Comparison of ENCODE assay signal across 14 cellular contexts in the genomic region with DNA sequence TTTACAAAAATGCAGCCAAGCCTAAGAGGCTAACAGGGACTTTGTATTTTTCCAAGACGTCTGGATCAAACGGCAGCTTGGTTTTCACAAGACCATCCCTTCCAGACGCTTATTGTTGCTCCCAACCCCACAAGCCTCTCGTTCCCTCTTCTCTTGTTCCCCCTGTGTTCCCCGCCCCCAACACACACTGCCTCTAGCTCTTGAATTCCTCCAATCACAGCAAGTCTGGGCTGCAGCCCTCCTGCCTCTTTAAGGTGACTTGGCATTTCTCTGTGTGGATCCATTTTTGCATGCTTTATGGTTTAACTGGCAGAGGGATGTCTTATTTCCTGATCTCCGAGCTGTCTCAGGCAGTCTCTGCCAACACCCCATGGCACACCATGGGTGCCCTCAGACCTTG.
DNase-seq lines count a peak whose midpoint lies in the region; ATAC-seq, FAIRE-seq and TF ChIP-seq lines count a peak whose summit lies in the region.
"Had no signal": no experiment of that assay in that cellular context is flagged by ENCODE, and none has a peak within 500 bp of the region (broad histone marks: within the 10 kb centered on the region; RNA-seq: fewer than 3 reads in every experiment).

No MANE protein-coding gene starts in this region.

- H3K79me2 ChIP-seq in ACC112 (ENCODE audit: control insufficient read depth, insufficient read depth, low read length, unreplicated experiment) (no peaks in the 10 kb centered on the region), keratinocyte (ENCODE audit: control insufficient read depth, insufficient read depth, low read length) (no peaks in the 10 kb centered on the region)

- peaks cover 65% of the 10 kb centered on the region for H3K4me1 ChIP-seq in ACC112 (ENCODE audit: control insufficient read depth, insufficient read depth, low read length, unreplicated experiment)
- H3K4me1 ChIP-seq in IMR-90 (ENCODE audit: control insufficient read depth, insufficient read depth, low read length), result peaks cover 26% of the 10 kb centered on the region
- peaks cover 63% of the 10 kb centered on the region for H3K4me1 ChIP-seq in keratinocyte (ENCODE audit: control insufficient read depth, extremely low read depth, insufficient read depth, low read length)

- peak overlapping the region; percentile 84; the same call in 1 of the 2 replicates for H2AK5ac ChIP-seq in IMR-90 (ENCODE audit: low read depth, low read length)

- no peak for TF ChIP-seq POLR2A in IMR-90 (IDR thresholded peaks at IDR 0.05; ENCODE audit: low read depth, low read length)

- H3K4me3 Mint-ChIP-seq in chondrocyte (ENCODE audit: unreplicated experiment), result peak overlapping the region; percentile 26
- H3K4me3 Mint-ChIP-seq: activated T-cell treated with anti-CD3 and anti-CD28 coated beads, Interleukin-2, amount 50 U/mL, for 24 hours; brain had no signal

- CTCF ChIA-PET in IMR-90 (lab: Yijun Ruan, JAX), result interaction anchor here (0.7 kb wide), 1 partner anchor 13 kb away, joined by 3 read pairs; no protein-coding TSS in a partner anchor

- H3K36me3 ChIP-seq in ACC112 (ENCODE audit: insufficient read depth, low read length), result no peaks in the 10 kb centered on the region
- no peaks in the 10 kb centered on the region for H3K36me3 ChIP-seq in IMR-90 (ENCODE audit: control insufficient read depth, insufficient read depth, low read length)
- no peaks in the 10 kb centered on the region for H3K36me3 ChIP-seq in keratinocyte (ENCODE audit: control insufficient read depth in 2 of 2, extremely low read depth in 1 of 2, insufficient read depth in 2 of 2, low read length in 2 of 2)

- in situ Hi-C loops in IMR-90 (cut with MboI; ENCODE audit: low sequenced_read_pairs), result no loop called here

- peak overlapping the region; percentile 89 to 94; a peak in 3 of 4 replicates for H4K8ac ChIP-seq in IMR-90 (ENCODE audit: low read depth in 2 of 2, low read length in 2 of 2)

- peak; percentile 74 for FAIRE-seq in keratinocyte (lab: Jason Lieb, UNC)

- BruUV-seq in IMR-90 (replicated peaks; lab: Mats Ljungman, UMichigan), result no TSS peak

- H3K27me3 Mint-ChIP-seq in chondrocyte (ENCODE audit: low read depth), result no peaks in the 10 kb centered on the region

- intact Hi-C loops in IMR-90 (cut with micrococcal nuclease), result loop anchor here (5.0 to 10.0 kb wide), 2 partner anchors 181 to 248 kb away; a partner anchor contains a TSS

- no peak overlapping the region for H3K4me3 ChIP-seq in ACC112 (ENCODE audit: low read depth, low read length)
- no peak overlapping the region for H3K4me3 ChIP-seq in IMR-90 (ENCODE audit: insufficient read depth, low read depth, low read length)
- H3K4me3 ChIP-seq in keratinocyte (ENCODE audit: control insufficient read depth in 2 of 3, extremely low read depth in 1 of 3, insufficient read depth in 2 of 3, low read depth in 1 of 3, low read length in 3 of 3), result no peak overlapping the region

- peak overlapping the region; percentile 58; the same call in 1 of the 2 replicates for H3K56ac ChIP-seq in IMR-90 (ENCODE audit: extremely low read depth, insufficient read depth, low read length)

- H4K5ac ChIP-seq in IMR-90 (ENCODE audit: low read depth, low read length), result peak overlapping the region; percentile 73

- peak overlapping the region; percentile 87 for H3K27ac ChIP-seq in ACC112 (ENCODE audit: low read depth, low read length)
- H3K27ac ChIP-seq in IMR-90 (ENCODE audit: insufficient read depth, low read length), result peak overlapping the region; percentile 59
- H3K27ac ChIP-seq in keratinocyte (ENCODE audit: control insufficient read depth, insufficient read depth, low read length), result peak overlapping the region; percentile 75

- peaks cover 19% of the 10 kb centered on the region; the same call in 1 of the 2 replicates for H3K9me1 ChIP-seq in IMR-90 (ENCODE audit: insufficient read depth, low read length)
- H3K9me1 ChIP-seq in keratinocyte (ENCODE audit: control insufficient read depth, extremely low read depth, insufficient read depth, low read length), result no peaks in the 10 kb centered on the region

- no peak for TF ChIP-seq RAD21 in IMR-90 (IDR thresholded peaks at IDR 0.05; ENCODE audit: low read length)

- no peaks in the 10 kb centered on the region for H3K9me3 ChIP-seq in IMR-90 (ENCODE audit: control insufficient read depth, insufficient read depth, low read length)
- no peaks in the 10 kb centered on the region for H3K9me3 ChIP-seq in keratinocyte (ENCODE audit: control insufficient read depth, low read depth, low read length)

- H3K23ac ChIP-seq in IMR-90 (ENCODE audit: low read depth, low read length), result 0 out of 2 replicates have a peak overlapping the region, but pooled peaks have one; percentile 49

- H3K18ac ChIP-seq in IMR-90 (ENCODE audit: low read depth, low read length), result peak overlapping the region; percentile 8; the same call in 1 of the 2 replicates

- no peaks in the 10 kb centered on the region for H3K9me3 Mint-ChIP-seq in chondrocyte (ENCODE audit: low read depth)
- H3K9me3 Mint-ChIP-seq: activated T-cell treated with anti-CD3 and anti-CD28 coated beads, Interleukin-2, amount 50 U/mL, for 24 hours; brain had no signal

- peaks cover 0 to 4% of the 10 kb centered on the region in 2 experiments; a peak in 1 of 4 replicates for H3K79me1 ChIP-seq in IMR-90 (ENCODE audit: low read depth in 1 of 2, low read length in 2 of 2)

- H3K36me3 Mint-ChIP-seq in chondrocyte (ENCODE audit: low read depth), result no peaks in the 10 kb centered on the region
- H3K36me3 Mint-ChIP-seq: brain had no signal

- H3K4me2 ChIP-seq in IMR-90 (ENCODE audit: low read depth, low read length) (no peak overlapping the region), keratinocyte (ENCODE audit: control insufficient read depth, extremely low read depth, insufficient read depth, low read depth, low read length) (peak overlapping the region; percentile 55)

- H3K9ac ChIP-seq in IMR-90 (ENCODE audit: low read depth, low read length), result no peak overlapping the region
- H3K9ac ChIP-seq in keratinocyte (ENCODE audit: control insufficient read depth, extremely low read depth, insufficient read depth, low read length), result no peak overlapping the region

- DNase-seq in IMR-90 (peak; percentile 41), chondrocyte (ENCODE audit: low spot score) (no peak), keratinocyte (ENCODE audit: low read depth, low spot score) (no peak), NCI-H128 (lab: John Stamatoyannopoulos, UW; ENCODE audit: unreplicated experiment) (no peak), NCI-H748 (lab: John Stamatoyannopoulos, UW; ENCODE audit: unreplicated experiment) (no peak)
- DNase-seq: activated T-cell treated with anti-CD3 and anti-CD28 coated beads, Interleukin-2, amount 50 U/mL, for 24 hours; KG1; Right ventricle myocardium superior; stimulated activated CD4-positive, alpha-beta T cell treated with anti-CD3 and anti-CD28 coated beads, Interleukin-2, amount 100 ng/mL, for 24 hours; substantia nigra had no signal

- peak overlapping the region; percentile 7 for H2BK5ac ChIP-seq in IMR-90 (ENCODE audit: low read depth, low read length, poor library complexity, severe bottlenecking)

- peak overlapping the region; percentile 68 for H2AFZ ChIP-seq in ACC112 (ENCODE audit: low read length, unreplicated experiment)
- H2AFZ ChIP-seq in IMR-90 (replicated peaks; ENCODE audit: low read length, poor library complexity), result peak overlapping the region; percentile 90
- H2AFZ ChIP-seq in keratinocyte (ENCODE audit: control insufficient read depth, low read length), result peak overlapping the region; percentile 16

- H3K4ac ChIP-seq in IMR-90 (ENCODE audit: low read depth, low read length), result peak overlapping the region; percentile 79

- H2BK20ac ChIP-seq in IMR-90 (ENCODE audit: low read depth, low read length), result peak overlapping the region; percentile 63

- H2BK120ac ChIP-seq in IMR-90 (ENCODE audit: low read depth, low read length), result peak overlapping the region; percentile 94

- H3K4me1 Mint-ChIP-seq in chondrocyte (ENCODE audit: low read depth), result peaks cover 64% of the 10 kb centered on the region

- TF ChIP-seq CTCF in IMR-90 (conservative IDR thresholded peaks at IDR 0.05; ENCODE audit: low read depth, low read length), result no peak
- TF ChIP-seq CTCF in chondrocyte (IDR thresholded peaks at IDR 0.05), result no peak
- no peak for TF ChIP-seq CTCF in keratinocyte (optimal IDR thresholded peaks at IDR 0.05 in 1 of 3, IDR thresholded peaks at IDR 0.05 in 1 of 3, conservative IDR thresholded peaks at IDR 0.05 in 1 of 3; ENCODE audit: extremely low read depth in 1 of 3, insufficient read depth in 2 of 3, low read length in 3 of 3)

- peak overlapping the region; percentile 78 for H4K91ac ChIP-seq in IMR-90 (ENCODE audit: insufficient read depth, low read depth, low read length)

- H3K27me3 ChIP-seq in ACC112 (ENCODE audit: insufficient read depth, low read length) (no peaks in the 10 kb centered on the region), IMR-90 (ENCODE audit: control insufficient read depth, insufficient read depth, low read length) (no peaks in the 10 kb centered on the region), keratinocyte (ENCODE audit: control insufficient read depth, extremely low read depth, insufficient read depth, low read length) (no peaks in the 10 kb centered on the region)

- peak overlapping the region; percentile 95 for H3K27ac Mint-ChIP-seq in chondrocyte (ENCODE audit: unreplicated experiment)
- H3K27ac Mint-ChIP-seq: activated T-cell treated with anti-CD3 and anti-CD28 coated beads, Interleukin-2, amount 50 U/mL, for 24 hours had no signal

- POLR2A ChIA-PET in IMR-90 (lab: Charles Lee; ENCODE audit: unreplicated experiment), result interaction anchor here (0.6 kb wide), 1 partner anchor 154 kb away, joined by 5 read pairs; no protein-coding TSS in a partner anchor

- H4K20me1 ChIP-seq in IMR-90 (ENCODE audit: insufficient read depth, low read length), result no peaks in the 10 kb centered on the region
- H4K20me1 ChIP-seq in keratinocyte (ENCODE audit: control insufficient read depth, extremely low read depth, insufficient read depth, low read length), result no peaks in the 10 kb centered on the region

- H3K14ac ChIP-seq in IMR-90 (replicated peaks; ENCODE audit: low read depth, low read length), result peak overlapping the region; percentile 46; the same call in 1 of the 2 replicates

- WGBS in IMR-90 (ENCODE audit: extremely low coverage in 2 of 2, insufficient read length in 1 of 2), 2 experiments, result 5% methylated on average over 3 of the region's 6 CpGs; no CpG with 5 or more reads in 1 of the 2 experiments

- H2BK15ac ChIP-seq in IMR-90 (ENCODE audit: low read depth, low read length), result peak overlapping the region; percentile 47; the same call in 2 of the 3 replicates

- ATAC-seq in IMR-90 (ENCODE audit: low read depth), result peak; percentile 28
- ATAC-seq in GM21360 (IDR thresholded peaks at IDR 0.05; ENCODE audit: unreplicated experiment), result no peak
- no peak for ATAC-seq in GM19351 (IDR thresholded peaks at IDR 0.05; ENCODE audit: unreplicated experiment)

- H2AK9ac ChIP-seq in IMR-90 (replicated peaks; ENCODE audit: low read depth, low read length, poor library complexity), result no peak overlapping the region

- dilution Hi-C loops in IMR-90 (cut with HindIII; ENCODE audit: low sequenced_read_pairs, unreplicated experiment), result no loop called here
- dilution Hi-C loops in keratinocyte (cut with MboI; ENCODE audit: extremely low pct_ligation_motif_present, low sequenced_read_pairs), result no loop called here

TF ChIP-seq in IMR-90, 13 proteins besides CTCF, POLR2A, EP300 and RAD21 (continues in another document):
- TF ChIP-seq BHLHE40 (IDR thresholded peaks at IDR 0.05; ENCODE audit: low read depth, low read length), result no peak
- TF ChIP-seq NFE2L2 (IDR thresholded peaks at IDR 0.05; ENCODE audit: low read depth, low read length), result peak; percentile 60; the same call in 1 of the 2 replicates

Comparison
In these comparisons a context has a peak if more than half of its experiments do, and no peak if none do; other contexts are left out.
1. H2AFZ ChIP-seq: peak in every context shown above with its lines; median percentile 90 in IMR-90; 68 in ACC112; 16 in keratinocyte.